ENCODE assay signal across 8 cellular contexts in genomic region chr5:88833371-88834107, GRCh38. TPM values are rescaled to one million over a fixed set of nuclear protein-coding genes. Genes with fewer than 3 reads are reported as not detected.
DNase-seq lines count a peak whose midpoint lies in the region; ATAC-seq and TF ChIP-seq lines count a peak whose summit lies in the region.

No MANE protein-coding gene starts in this region.

- no peaks in the 10 kb centered on the region for H3K27me3 Mint-ChIP-seq in CD8-positive, alpha-beta T cell (ENCODE audit: low read depth)
- H3K27me3 Mint-ChIP-seq in chondrocyte (ENCODE audit: low read depth) = no peaks in the 10 kb centered on the region
- no peaks in the 10 kb centered on the region for H3K27me3 Mint-ChIP-seq in effector memory CD8-positive, alpha-beta T cell

- H3K36me3 ChIP-seq in CD8-positive, alpha-beta T cell (ENCODE audit: insufficient read depth, low read length) = no peaks in the 10 kb centered on the region
- H3K36me3 ChIP-seq in OCI-LY3 (replicated peaks; ENCODE audit: low read depth, low read length) (peaks cover 16% of the 10 kb centered on the region), neuronal stem cell (replicated peaks in 1 of 2; ENCODE audit: control insufficient read depth in 2 of 2, insufficient read depth in 2 of 2, low read length in 2 of 2) (no peaks in the 10 kb centered on the region)
- no peaks in the 10 kb centered on the region for H3K36me3 ChIP-seq in effector memory CD4-positive, alpha-beta T cell (ENCODE audit: control insufficient read depth, insufficient read depth, low read length)

- H3K27ac ChIP-seq in CD8-positive, alpha-beta T cell (ENCODE audit: low read depth, low read length) = no peak overlapping the region
- H3K27ac ChIP-seq in OCI-LY3 (ENCODE audit: low read length) (peak overlapping the region; percentile 26), neuronal stem cell (replicated peaks; ENCODE audit: low read length) (no peak overlapping the region)
- no peak overlapping the region for H3K27ac ChIP-seq in effector memory CD4-positive, alpha-beta T cell (ENCODE audit: insufficient read depth, low read length, poor library complexity, severe bottlenecking)

- H2AFZ ChIP-seq in OCI-LY3 (ENCODE audit: low read depth, low read length) = no peak overlapping the region
- H2AFZ ChIP-seq in neuronal stem cell (ENCODE audit: low read length) = peak overlapping the region; percentile 26

- no peak overlapping the region for H2AK5ac ChIP-seq in neuronal stem cell (ENCODE audit: low read depth, low read length)

- peak overlapping the region; percentile 37; the same call in 1 of the 2 replicates for H3K9ac ChIP-seq in OCI-LY3 (ENCODE audit: low read length)
- no peak overlapping the region for H3K9ac ChIP-seq in neuronal stem cell (ENCODE audit: low read depth, low read length, poor library complexity)

- H4K8ac ChIP-seq in neuronal stem cell (ENCODE audit: low read depth, low read length) = no peak overlapping the region

- no peak overlapping the region for H3K27ac Mint-ChIP-seq in CD8-positive, alpha-beta T cell
- peak overlapping the region; percentile 71 for H3K27ac Mint-ChIP-seq in chondrocyte (ENCODE audit: unreplicated experiment)
- no peak overlapping the region for H3K27ac Mint-ChIP-seq in effector memory CD8-positive, alpha-beta T cell

- H3K4me1 ChIP-seq in CD8-positive, alpha-beta T cell (ENCODE audit: insufficient read depth, low read length) = peaks cover 10% of the 10 kb centered on the region
- H3K4me1 ChIP-seq in OCI-LY3 (ENCODE audit: low read length) (peaks cover 58% of the 10 kb centered on the region), neuronal stem cell (ENCODE audit: control insufficient read depth in 2 of 2, insufficient read depth in 1 of 2, low read depth in 1 of 2, low read length in 2 of 2) (peaks cover 0 to 2% of the 10 kb centered on the region in 2 donors)
- no peaks in the 10 kb centered on the region for H3K4me1 ChIP-seq in effector memory CD4-positive, alpha-beta T cell (ENCODE audit: control insufficient read depth, insufficient read depth, low read length, poor library complexity, severe bottlenecking)

- no peak overlapping the region for H2BK12ac ChIP-seq in neuronal stem cell (ENCODE audit: low read length)

- H2BK120ac ChIP-seq in neuronal stem cell (ENCODE audit: low read depth, low read length) = no peak overlapping the region

- no peaks in the 10 kb centered on the region for H3K36me3 Mint-ChIP-seq in CD8-positive, alpha-beta T cell
- H3K36me3 Mint-ChIP-seq in chondrocyte (ENCODE audit: low read depth) = no peaks in the 10 kb centered on the region
- peaks cover 2% of the 10 kb centered on the region for H3K36me3 Mint-ChIP-seq in effector memory CD8-positive, alpha-beta T cell (ENCODE audit: insufficient read depth)

- no peak overlapping the region for H2BK15ac ChIP-seq in neuronal stem cell (ENCODE audit: low read length)

- POLR2A ChIA-PET in CD8-positive, alpha-beta T cell (lab: Charles Lee) = interaction anchor here (0.8 kb wide), 1 partner anchor 14 kb away, joined by 3 read pairs; no protein-coding TSS in a partner anchor

- DNase-seq in CD8-positive, alpha-beta T cell = peak in 3 of 7 experiments; percentile 15 to 69 (median 16)
- DNase-seq in chondrocyte (ENCODE audit: low spot score) = no peak
- no peak for DNase-seq in neuronal stem cell (ENCODE audit: low spot score)
- DNase-seq in NCI-H510A (lab: John Stamatoyannopoulos, UW) = no peak
- DNase-seq in effector memory CD4-positive, alpha-beta T cell = no peak
- no peak for DNase-seq in effector memory CD8-positive, alpha-beta T cell

- intact Hi-C loops in CD8-positive, alpha-beta T cell (cut with DNase I, micrococcal nuclease) = no loop called here

- peaks cover 68% of the 10 kb centered on the region for H3K79me2 ChIP-seq in OCI-LY3 (ENCODE audit: low read length)

- ATAC-seq in CD8-positive, alpha-beta T cell = peak; percentile 93
- ATAC-seq in GM21619 (IDR thresholded peaks at IDR 0.05; ENCODE audit: unreplicated experiment) = peak; percentile 41
- ATAC-seq in effector memory CD8-positive, alpha-beta T cell (replicated peaks) = no peak

- TF ChIP-seq CTCF in CD8-positive, alpha-beta T cell (IDR thresholded peaks at IDR 0.05) = no peak
- TF ChIP-seq CTCF in OCI-LY3 (IDR thresholded peaks at IDR 0.05; ENCODE audit: low read depth, low read length) (no peak), chondrocyte (IDR thresholded peaks at IDR 0.05) (peak; percentile 45)

- no peak overlapping the region for H3K4ac ChIP-seq in neuronal stem cell (ENCODE audit: low read length)

- H3K9me3 Mint-ChIP-seq in CD8-positive, alpha-beta T cell = no peaks in the 10 kb centered on the region
- H3K9me3 Mint-ChIP-seq in chondrocyte (ENCODE audit: low read depth) = no peaks in the 10 kb centered on the region
- peaks cover 0 to 4% of the 10 kb centered on the region in 2 donors for H3K9me3 Mint-ChIP-seq in effector memory CD8-positive, alpha-beta T cell

- H3K4me1 Mint-ChIP-seq in CD8-positive, alpha-beta T cell (ENCODE audit: low read depth) = peaks cover 28% of the 10 kb centered on the region
- H3K4me1 Mint-ChIP-seq in chondrocyte (ENCODE audit: low read depth) = peaks cover 37% of the 10 kb centered on the region
- no peaks in the 10 kb centered on the region for H3K4me1 Mint-ChIP-seq in effector memory CD8-positive, alpha-beta T cell (ENCODE audit: low read depth in 2 of 2)

- no peak overlapping the region for H2BK5ac ChIP-seq in neuronal stem cell (ENCODE audit: low read length)

- H3K4me2 ChIP-seq in OCI-LY3 (ENCODE audit: low read length) (peak overlapping the region; percentile 46), neuronal stem cell (ENCODE audit: insufficient read depth, low read length, poor library complexity, severe bottlenecking) (no peak overlapping the region)

- no peaks in the 10 kb centered on the region for H3K27me3 ChIP-seq in CD8-positive, alpha-beta T cell (ENCODE audit: insufficient read depth, low read length)
- H3K27me3 ChIP-seq in OCI-LY3 (ENCODE audit: low read depth, low read length) (no peaks in the 10 kb centered on the region), neuronal stem cell (ENCODE audit: control insufficient read depth in 3 of 3, insufficient read depth in 3 of 3, low read depth in 1 of 3, low read length in 3 of 3) (no peaks in the 10 kb centered on the region)
- H3K27me3 ChIP-seq in effector memory CD4-positive, alpha-beta T cell (replicated peaks; ENCODE audit: control insufficient read depth, insufficient read depth, low read length, poor library complexity, severe bottlenecking) = no peaks in the 10 kb centered on the region

- no CpG with 5 or more reads among the region's 6 CpGs for WGBS in neuronal stem cell (ENCODE audit: extremely low coverage in 2 of 2, insufficient read length in 2 of 2, insufficient replicate concordance in 1 of 2), 2 donors

- no peaks in the 10 kb centered on the region for H4K20me1 ChIP-seq in OCI-LY3 (ENCODE audit: insufficient read depth, low read length)

- H3K14ac ChIP-seq in neuronal stem cell (ENCODE audit: low read length) = no peak overlapping the region

- H3K4me3 ChIP-seq in CD8-positive, alpha-beta T cell (ENCODE audit: low read depth, low read length) = no peak overlapping the region
- H3K4me3 ChIP-seq in OCI-LY3 (ENCODE audit: low read length) = peak overlapping the region; percentile 50
- H3K4me3 ChIP-seq in neuronal stem cell (ENCODE audit: low read length in 2 of 2) = no peak overlapping the region
- H3K4me3 ChIP-seq in effector memory CD4-positive, alpha-beta T cell (ENCODE audit: insufficient read depth, low read depth, low read length, poor library complexity, severe bottlenecking) = no peak overlapping the region

- no peak overlapping the region for H3K18ac ChIP-seq in neuronal stem cell (ENCODE audit: low read length)

- H3K23ac ChIP-seq in neuronal stem cell (ENCODE audit: low read depth, low read length, poor library complexity) = no peak overlapping the region

- H3K9me3 ChIP-seq in CD8-positive, alpha-beta T cell (ENCODE audit: low read length) = no peaks in the 10 kb centered on the region
- H3K9me3 ChIP-seq in OCI-LY3 (ENCODE audit: insufficient read depth, low read length) (no peaks in the 10 kb centered on the region), neuronal stem cell (replicated peaks in 1 of 2; ENCODE audit: control insufficient read depth in 2 of 2, insufficient read depth in 1 of 2, low read depth in 1 of 2, low read length in 2 of 2) (no peaks in the 10 kb centered on the region)
- H3K9me3 ChIP-seq in effector memory CD4-positive, alpha-beta T cell (ENCODE audit: control insufficient read depth, low read length) = no peaks in the 10 kb centered on the region

- no peaks in the 10 kb centered on the region for H3K79me1 ChIP-seq in neuronal stem cell (ENCODE audit: low read depth, low read length)

- CTCF ChIA-PET in CD8-positive, alpha-beta T cell (lab: Charles Lee) = no interaction called here

- no peak overlapping the region for H3K4me3 Mint-ChIP-seq in CD8-positive, alpha-beta T cell
- H3K4me3 Mint-ChIP-seq in chondrocyte (ENCODE audit: unreplicated experiment) = peak overlapping the region; percentile 46
- no peak overlapping the region for H3K4me3 Mint-ChIP-seq in effector memory CD8-positive, alpha-beta T cell

- H4K91ac ChIP-seq in neuronal stem cell (ENCODE audit: low read depth, low read length, poor library complexity) = no peak overlapping the region

RNA-seq across cellular contexts. Expression of gene MEF2C, which starts 49.4 kb away (rescaled TPM):
- 1 to 10 TPM; 1.6 TPM for total RNA-seq in CD8-positive, alpha-beta T cell
- total RNA-seq in chondrocyte = 25.4 to 35.7 TPM (median 29.6 TPM) in 3 replicates
- polyA plus RNA-seq in neuronal stem cell (2013, experiment 1 of 2) = 1.5 TPM
- 1.1 TPM for polyA plus RNA-seq in neuronal stem cell (2013, experiment 2 of 2)

Comparison
In these comparisons a context has a peak if more than half of its experiments do, and no peak if none do; other contexts are left out.
1. RNA of gene MEF2C, which starts 49.4 kb away (total RNA-seq): 25.4 to 35.7 TPM in chondrocyte; 1.6 TPM in CD8-positive, alpha-beta T cell; every median in the first group is over 10 times any median in the second.